ENCODE assay signal across 36 cellular contexts in the genomic region with DNA sequence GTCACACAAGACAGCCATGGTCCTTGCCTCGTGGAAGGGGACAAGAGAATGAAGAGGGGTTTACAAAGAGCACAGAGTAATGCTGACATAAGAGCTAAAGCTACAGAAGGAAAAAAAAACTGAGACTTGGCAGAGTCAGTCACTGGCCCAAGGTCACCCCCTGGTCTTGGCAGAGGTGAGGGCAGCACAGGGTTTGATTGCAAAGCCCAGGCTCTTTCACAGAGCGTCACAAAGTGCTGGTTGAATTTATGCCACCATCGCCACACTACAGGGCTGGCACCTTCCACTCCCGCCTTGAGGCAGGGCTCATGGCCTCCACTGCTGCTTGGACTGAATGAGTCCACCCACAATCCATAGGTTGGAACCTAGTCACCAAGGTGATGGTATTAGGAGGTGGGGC.
"Had no signal": no experiment of that assay in that cellular context is flagged by ENCODE, and none has a peak within 500 bp of the region (broad histone marks: within the 10 kb centered on the region; RNA-seq: fewer than 3 reads in every experiment).

No MANE protein-coding gene starts in this region.

- ATAC-seq: activated CD8-positive, alpha-beta memory T cell treated with anti-CD3 and anti-CD28 coated beads, Interleukin-2, amount 10 ng/mL, durations not matched to agents 7 days and 5 days; activated T-cell treated with anti-CD3 and anti-CD28 coated beads, Interleukin-2, amount 50 U/mL, for 72 hours; activated T-helper 17 cell treated with anti-CD3 and anti-CD28 coated beads, Interleukin-2, amount 50 U/mL, for 72 hours; PC-3 had no signal

- H3K36me3 ChIP-seq: ascending aorta, breast epithelium, MG63, Peyer's patch had no signal

- H3K27ac Mint-ChIP-seq: activated B cell treated with CpG ODN at 0.5 μM for 24 hours; activated CD4-positive, alpha-beta memory T cell treated with anti-CD3 and anti-CD28 coated beads, Interleukin-2, amount 10 ng/mL, durations not matched to agents 7 days and 5 days; activated CD8-positive, alpha-beta memory T cell treated with anti-CD3 and anti-CD28 coated beads, Interleukin-2, amount 10 ng/mL, durations not matched to agents 7 days and 5 days; activated naive CD8-positive, alpha-beta T cell treated with anti-CD3 and anti-CD28 coated beads for 36 hours; activated T-cell treated with anti-CD3 and anti-CD28 coated beads, Interleukin-2, amount 50 U/mL, for 72 hours; activated T-helper 17 cell treated with anti-CD3 and anti-CD28 coated beads, Interleukin-2, amount 50 U/mL, for 72 hours had no signal

- H3K9me3 Mint-ChIP-seq: activated B cell treated with CpG ODN at 0.5 μM for 24 hours; activated CD4-positive, alpha-beta memory T cell treated with anti-CD3 and anti-CD28 coated beads, Interleukin-2, amount 10 ng/mL, durations not matched to agents 7 days and 5 days; activated naive CD8-positive, alpha-beta T cell treated with anti-CD3 and anti-CD28 coated beads for 36 hours; activated T-cell treated with anti-CD3 and anti-CD28 coated beads, Interleukin-2, amount 50 U/mL, for 72 hours; activated T-helper 17 cell treated with anti-CD3 and anti-CD28 coated beads, Interleukin-2, amount 50 U/mL, for 72 hours had no signal

- H3K27me3 Mint-ChIP-seq: activated CD4-positive, alpha-beta memory T cell treated with anti-CD3 and anti-CD28 coated beads, Interleukin-2, amount 10 ng/mL, durations not matched to agents 7 days and 5 days; activated CD8-positive, alpha-beta memory T cell treated with anti-CD3 and anti-CD28 coated beads, Interleukin-2, amount 10 ng/mL, durations not matched to agents 7 days and 5 days; activated naive CD8-positive, alpha-beta T cell treated with anti-CD3 and anti-CD28 coated beads for 36 hours had no signal

- H3K4me3 ChIP-seq: ascending aorta, breast epithelium, MG63, Peyer's patch had no signal

- H3K27ac ChIP-seq: ascending aorta, breast epithelium, Peyer's patch, VCaP had no signal

- H3K4me1 ChIP-seq: Peyer's patch had no signal

- H3K27me3 ChIP-seq: ascending aorta, breast epithelium, MG63, Peyer's patch had no signal

- H3K36me3 Mint-ChIP-seq: activated CD8-positive, alpha-beta memory T cell treated with anti-CD3 and anti-CD28 coated beads, Interleukin-2, amount 10 ng/mL, durations not matched to agents 7 days and 5 days; activated naive CD8-positive, alpha-beta T cell treated with anti-CD3 and anti-CD28 coated beads for 36 hours had no signal

- H3K9me3 ChIP-seq: ascending aorta, breast epithelium, MG63, Peyer's patch had no signal

- DNase-seq: activated B cell treated with CpG ODN at 0.5 μM for 24 hours; activated CD4-positive, alpha-beta memory T cell treated with anti-CD3 and anti-CD28 coated beads, Interleukin-2, amount 10 ng/mL, durations not matched to agents 7 days and 5 days; activated CD4-positive, alpha-beta T cell treated with anti-CD3 and anti-CD28 coated beads for 4 hours; activated CD4-positive, CD25-positive, alpha-beta regulatory T cell treated with anti-CD3 and anti-CD28 coated beads, Interleukin-2, amount 50 U/mL, for 72 hours; activated CD8-positive, alpha-beta memory T cell treated with anti-CD3 and anti-CD28 coated beads for 24 hours; activated CD8-positive, alpha-beta memory T cell treated with anti-CD3 and anti-CD28 coated beads, Interleukin-2, amount 10 ng/mL, durations not matched to agents 7 days and 5 days; activated effector memory CD4-positive, alpha-beta T cell treated with anti-CD3 and anti-CD28 coated beads, Interleukin-2, amount 50 U/mL, for 16 hours; activated naive CD4-positive, alpha-beta T cell; activated naive CD4-positive, alpha-beta T cell treated with anti-CD3 and anti-CD28 coated beads, Interleukin-2, amount 50 U/mL, for 16 hours; activated naive CD8-positive, alpha-beta T cell treated with anti-CD3 and anti-CD28 coated beads for 36 hours; activated T-cell treated with anti-CD3 and anti-CD28 coated beads, Interleukin-2, amount 50 U/mL, for 1 hour; activated T-cell treated with anti-CD3 and anti-CD28 coated beads, Interleukin-2, amount 50 U/mL, for 72 hours; Kasumi-1; KG1; MG63; NCI-H1048; NCI-H1105 treated with DMSO at 0.1 percent for 48 hours; NCI-H1436; NCI-H1694; NCI-H1930; NCI-H2081 treated with DMSO at 0.1 percent for 48 hours; NCI-H226; NCI-H446 treated with DMSO at 0.1 percent for 48 hours; NCI-H524; NCI-H69; PC-3; Peyer's patch; RPMI8226; SW 1271; T-helper 1 cell; T-helper 2 cell; T-helper 9 cell had no signal

- H3K4me3 Mint-ChIP-seq: activated B cell treated with CpG ODN at 0.5 μM for 24 hours; activated CD4-positive, alpha-beta memory T cell treated with anti-CD3 and anti-CD28 coated beads, Interleukin-2, amount 10 ng/mL, durations not matched to agents 7 days and 5 days; activated CD8-positive, alpha-beta memory T cell treated with anti-CD3 and anti-CD28 coated beads, Interleukin-2, amount 10 ng/mL, durations not matched to agents 7 days and 5 days; activated naive CD8-positive, alpha-beta T cell treated with anti-CD3 and anti-CD28 coated beads for 36 hours; activated T-cell treated with anti-CD3 and anti-CD28 coated beads, Interleukin-2, amount 50 U/mL, for 72 hours; activated T-helper 17 cell treated with anti-CD3 and anti-CD28 coated beads, Interleukin-2, amount 50 U/mL, for 72 hours had no signal

- H3K4me1 Mint-ChIP-seq: activated B cell treated with CpG ODN at 0.5 μM for 24 hours; activated CD4-positive, alpha-beta memory T cell treated with anti-CD3 and anti-CD28 coated beads, Interleukin-2, amount 10 ng/mL, durations not matched to agents 7 days and 5 days; activated CD8-positive, alpha-beta memory T cell treated with anti-CD3 and anti-CD28 coated beads, Interleukin-2, amount 10 ng/mL, durations not matched to agents 7 days and 5 days; activated naive CD8-positive, alpha-beta T cell treated with anti-CD3 and anti-CD28 coated beads for 36 hours; activated T-helper 17 cell treated with anti-CD3 and anti-CD28 coated beads, Interleukin-2, amount 50 U/mL, for 72 hours had no signal
